Comparison of ENCODE assay signal across 1 cellular context in the genomic region with DNA sequence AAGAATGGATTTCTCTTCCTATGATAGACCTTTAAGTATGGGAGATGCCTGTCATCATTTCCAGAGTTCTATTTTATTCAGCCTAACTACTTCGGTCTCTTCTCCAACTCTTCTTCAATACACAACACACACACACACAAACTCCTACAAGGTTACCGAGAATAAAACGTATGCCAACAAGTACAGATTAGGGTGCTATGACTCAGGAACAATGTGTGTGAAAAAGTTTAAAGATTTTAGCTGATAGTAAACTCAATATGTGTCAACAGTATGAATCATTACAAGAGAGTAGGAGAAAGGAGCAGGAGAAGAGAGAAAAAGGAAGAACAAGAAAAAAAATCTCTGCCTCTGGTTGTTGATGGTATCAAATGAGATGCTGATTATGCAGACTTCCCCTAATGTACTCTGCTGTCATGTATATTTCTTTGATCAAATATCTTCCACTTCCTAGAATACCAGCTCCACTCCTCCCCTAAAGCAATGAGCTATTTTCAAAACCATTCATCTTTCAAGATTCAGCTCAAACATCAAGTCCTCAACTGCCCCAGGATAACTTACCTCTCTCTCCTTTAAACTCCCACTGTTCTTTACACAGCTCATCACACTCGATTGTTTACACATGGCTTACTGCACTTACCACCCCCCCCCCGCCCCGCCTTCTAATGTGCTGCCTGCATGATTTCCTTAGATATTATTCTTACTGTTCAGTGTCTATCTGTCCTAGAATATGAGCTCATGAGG.
A peak's percentile ranks its signal among the peaks of the same experiment; 100 is the strongest.
TF ChIP-seq lines count a peak whose summit lies in the region.

No MANE protein-coding gene starts in this region.

TF ChIP-seq in HEK293, 187 proteins besides CTCF, POLR2A, EP300 and RAD21 (continued from another document):
- TF ChIP-seq, protein P1, sequence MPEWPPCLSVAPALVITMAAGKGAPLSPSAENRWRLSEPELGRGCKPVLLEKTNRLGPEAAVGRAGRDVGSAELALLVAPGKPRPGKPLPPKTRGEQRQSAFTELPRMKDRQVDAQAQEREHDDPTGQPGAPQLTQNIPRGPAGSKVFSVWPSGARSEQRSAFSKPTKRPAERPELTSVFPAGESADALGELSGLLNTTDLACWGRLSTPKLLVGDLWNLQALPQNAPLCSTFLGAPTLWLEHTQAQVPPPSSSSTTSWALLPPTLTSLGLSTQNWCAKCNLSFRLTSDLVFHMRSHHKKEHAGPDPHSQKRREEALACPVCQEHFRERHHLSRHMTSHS (tag by site-specific recombination; IDR thresholded peaks at IDR 0.05), result no peak
- TF ChIP-seq SCRT2 (tag by site-specific recombination; IDR thresholded peaks at IDR 0.05), result 0 out of 2 replicates have a peak, but pooled peaks have one; percentile 13
- no peak for TF ChIP-seq ZNF791 (tag by site-specific recombination; IDR thresholded peaks at IDR 0.05)
- no peak for TF ChIP-seq ZNF580 (tag by site-specific recombination; IDR thresholded peaks at IDR 0.05)
- no peak for TF ChIP-seq GFI1B (tag by site-specific recombination; IDR thresholded peaks at IDR 0.05)
- TF ChIP-seq FEZF1 (tag by site-specific recombination; IDR thresholded peaks at IDR 0.05), result no peak
- no peak for TF ChIP-seq ZEB2 (tag by site-specific recombination; IDR thresholded peaks at IDR 0.05)
- TF ChIP-seq, protein P2, sequence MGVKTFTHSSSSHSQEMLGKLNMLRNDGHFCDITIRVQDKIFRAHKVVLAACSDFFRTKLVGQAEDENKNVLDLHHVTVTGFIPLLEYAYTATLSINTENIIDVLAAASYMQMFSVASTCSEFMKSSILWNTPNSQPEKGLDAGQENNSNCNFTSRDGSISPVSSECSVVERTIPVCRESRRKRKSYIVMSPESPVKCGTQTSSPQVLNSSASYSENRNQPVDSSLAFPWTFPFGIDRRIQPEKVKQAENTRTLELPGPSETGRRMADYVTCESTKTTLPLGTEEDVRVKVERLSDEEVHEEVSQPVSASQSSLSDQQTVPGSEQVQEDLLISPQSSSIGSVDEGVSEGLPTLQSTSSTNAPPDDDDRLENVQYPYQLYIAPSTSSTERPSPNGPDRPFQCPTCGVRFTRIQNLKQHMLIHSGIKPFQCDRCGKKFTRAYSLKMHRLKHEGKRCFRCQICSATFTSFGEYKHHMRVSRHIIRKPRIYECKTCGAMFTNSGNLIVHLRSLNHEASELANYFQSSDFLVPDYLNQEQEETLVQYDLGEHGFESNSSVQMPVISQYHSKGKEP (tag by site-specific recombination; IDR thresholded peaks at IDR 0.05), result no peak
- TF ChIP-seq ZNF561 (tag by site-specific recombination; IDR thresholded peaks at IDR 0.05; ENCODE audit: borderline replicate concordance), result no peak
- TF ChIP-seq KLF7 (tag by site-specific recombination; IDR thresholded peaks at IDR 0.05; ENCODE audit: borderline replicate concordance), result no peak
- no peak for TF ChIP-seq ZNF624 (tag by site-specific recombination; IDR thresholded peaks at IDR 0.05)
- TF ChIP-seq ZNF521 (tag by site-specific recombination; IDR thresholded peaks at IDR 0.05), result no peak
- TF ChIP-seq PBX3 (CRISPR knock-in tag; IDR thresholded peaks at IDR 0.05), result no peak
- no peak for TF ChIP-seq ZNF677 (tag by site-specific recombination; IDR thresholded peaks at IDR 0.05)
- no peak for TF ChIP-seq ZBTB17 (tag by site-specific recombination; IDR thresholded peaks at IDR 0.05)
- TF ChIP-seq ZXDB (tag by site-specific recombination; IDR thresholded peaks at IDR 0.05), result no peak
- TF ChIP-seq KLF8 (tag by site-specific recombination; IDR thresholded peaks at IDR 0.05), result no peak
- no peak for TF ChIP-seq YY1 (tag by site-specific recombination; IDR thresholded peaks at IDR 0.05)
- TF ChIP-seq ZNF354C (tag by site-specific recombination; IDR thresholded peaks at IDR 0.05; ENCODE audit: borderline replicate concordance, low read depth), result no peak
- TF ChIP-seq, protein P3, sequence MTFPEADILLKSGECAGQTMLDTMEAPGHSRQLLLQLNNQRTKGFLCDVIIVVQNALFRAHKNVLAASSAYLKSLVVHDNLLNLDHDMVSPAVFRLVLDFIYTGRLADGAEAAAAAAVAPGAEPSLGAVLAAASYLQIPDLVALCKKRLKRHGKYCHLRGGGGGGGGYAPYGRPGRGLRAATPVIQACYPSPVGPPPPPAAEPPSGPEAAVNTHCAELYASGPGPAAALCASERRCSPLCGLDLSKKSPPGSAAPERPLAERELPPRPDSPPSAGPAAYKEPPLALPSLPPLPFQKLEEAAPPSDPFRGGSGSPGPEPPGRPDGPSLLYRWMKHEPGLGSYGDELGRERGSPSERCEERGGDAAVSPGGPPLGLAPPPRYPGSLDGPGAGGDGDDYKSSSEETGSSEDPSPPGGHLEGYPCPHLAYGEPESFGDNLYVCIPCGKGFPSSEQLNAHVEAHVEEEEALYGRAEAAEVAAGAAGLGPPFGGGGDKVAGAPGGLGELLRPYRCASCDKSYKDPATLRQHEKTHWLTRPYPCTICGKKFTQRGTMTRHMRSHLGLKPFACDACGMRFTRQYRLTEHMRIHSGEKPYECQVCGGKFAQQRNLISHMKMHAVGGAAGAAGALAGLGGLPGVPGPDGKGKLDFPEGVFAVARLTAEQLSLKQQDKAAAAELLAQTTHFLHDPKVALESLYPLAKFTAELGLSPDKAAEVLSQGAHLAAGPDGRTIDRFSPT (tag by site-specific recombination; IDR thresholded peaks at IDR 0.05), result no peak
- TF ChIP-seq, protein P4, sequence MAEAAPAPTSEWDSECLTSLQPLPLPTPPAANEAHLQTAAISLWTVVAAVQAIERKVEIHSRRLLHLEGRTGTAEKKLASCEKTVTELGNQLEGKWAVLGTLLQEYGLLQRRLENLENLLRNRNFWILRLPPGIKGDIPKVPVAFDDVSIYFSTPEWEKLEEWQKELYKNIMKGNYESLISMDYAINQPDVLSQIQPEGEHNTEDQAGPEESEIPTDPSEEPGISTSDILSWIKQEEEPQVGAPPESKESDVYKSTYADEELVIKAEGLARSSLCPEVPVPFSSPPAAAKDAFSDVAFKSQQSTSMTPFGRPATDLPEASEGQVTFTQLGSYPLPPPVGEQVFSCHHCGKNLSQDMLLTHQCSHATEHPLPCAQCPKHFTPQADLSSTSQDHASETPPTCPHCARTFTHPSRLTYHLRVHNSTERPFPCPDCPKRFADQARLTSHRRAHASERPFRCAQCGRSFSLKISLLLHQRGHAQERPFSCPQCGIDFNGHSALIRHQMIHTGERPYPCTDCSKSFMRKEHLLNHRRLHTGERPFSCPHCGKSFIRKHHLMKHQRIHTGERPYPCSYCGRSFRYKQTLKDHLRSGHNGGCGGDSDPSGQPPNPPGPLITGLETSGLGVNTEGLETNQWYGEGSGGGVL (tag by site-specific recombination; IDR thresholded peaks at IDR 0.05), result no peak
- no peak for TF ChIP-seq ZNF184 (tag by site-specific recombination; IDR thresholded peaks at IDR 0.05)
- TF ChIP-seq, protein P5, sequence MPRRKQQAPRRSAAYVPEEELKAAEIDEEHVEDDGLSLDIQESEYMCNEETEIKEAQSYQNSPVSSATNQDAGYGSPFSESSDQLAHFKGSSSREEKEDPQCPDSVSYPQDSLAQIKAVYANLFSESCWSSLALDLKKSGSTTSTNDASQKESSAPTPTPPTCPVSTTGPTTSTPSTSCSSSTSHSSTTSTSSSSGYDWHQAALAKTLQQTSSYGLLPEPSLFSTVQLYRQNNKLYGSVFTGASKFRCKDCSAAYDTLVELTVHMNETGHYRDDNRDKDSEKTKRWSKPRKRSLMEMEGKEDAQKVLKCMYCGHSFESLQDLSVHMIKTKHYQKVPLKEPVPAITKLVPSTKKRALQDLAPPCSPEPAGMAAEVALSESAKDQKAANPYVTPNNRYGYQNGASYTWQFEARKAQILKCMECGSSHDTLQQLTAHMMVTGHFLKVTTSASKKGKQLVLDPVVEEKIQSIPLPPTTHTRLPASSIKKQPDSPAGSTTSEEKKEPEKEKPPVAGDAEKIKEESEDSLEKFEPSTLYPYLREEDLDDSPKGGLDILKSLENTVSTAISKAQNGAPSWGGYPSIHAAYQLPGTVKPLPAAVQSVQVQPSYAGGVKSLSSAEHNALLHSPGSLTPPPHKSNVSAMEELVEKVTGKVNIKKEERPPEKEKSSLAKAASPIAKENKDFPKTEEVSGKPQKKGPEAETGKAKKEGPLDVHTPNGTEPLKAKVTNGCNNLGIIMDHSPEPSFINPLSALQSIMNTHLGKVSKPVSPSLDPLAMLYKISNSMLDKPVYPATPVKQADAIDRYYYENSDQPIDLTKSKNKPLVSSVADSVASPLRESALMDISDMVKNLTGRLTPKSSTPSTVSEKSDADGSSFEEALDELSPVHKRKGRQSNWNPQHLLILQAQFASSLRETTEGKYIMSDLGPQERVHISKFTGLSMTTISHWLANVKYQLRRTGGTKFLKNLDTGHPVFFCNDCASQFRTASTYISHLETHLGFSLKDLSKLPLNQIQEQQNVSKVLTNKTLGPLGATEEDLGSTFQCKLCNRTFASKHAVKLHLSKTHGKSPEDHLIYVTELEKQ (tag by site-specific recombination; IDR thresholded peaks at IDR 0.05; ENCODE audit: borderline replicate concordance), result no peak
- TF ChIP-seq BCL11B (tag by site-specific recombination; IDR thresholded peaks at IDR 0.05; ENCODE audit: low read depth), result no peak
